ENCODE assay signal across 14 cellular contexts in genomic region chr10:71339796-71340589, GRCh38. TPM values are rescaled to one million over a fixed set of nuclear protein-coding genes. Genes with fewer than 3 reads are reported as not detected.
DNase-seq lines count a peak whose midpoint lies in the region; ATAC-seq and TF ChIP-seq lines count a peak whose summit lies in the region.
"Had no signal": no experiment of that assay in that cellular context is flagged by ENCODE, and none has a peak within 500 bp of the region (broad histone marks: within the 10 kb centered on the region; RNA-seq: fewer than 3 reads in every experiment).

No MANE protein-coding gene starts in this region.

- ATAC-seq in HG03342 (IDR thresholded peaks at IDR 0.05; ENCODE audit: unreplicated experiment) (no peak), GM18858 (IDR thresholded peaks at IDR 0.05; ENCODE audit: unreplicated experiment) (no peak)
- ATAC-seq: activated CD4-positive, CD25-positive, alpha-beta regulatory T cell treated with anti-CD3 and anti-CD28 coated beads, Interleukin-2, amount 50 U/mL, for 24 hours; psoas muscle had no signal

- H3K4me3 ChIP-seq in choroid plexus epithelial cell (ENCODE audit: low read depth, low read length): no peak overlapping the region
- H3K4me3 ChIP-seq in neuronal stem cell (ENCODE audit: low read length in 2 of 2): peak overlapping the region in 1 of 2 donors; percentile 7
- H3K4me3 ChIP-seq: psoas muscle had no signal

- H2BK12ac ChIP-seq in neuronal stem cell (ENCODE audit: low read length): no peak overlapping the region

- no peak overlapping the region for H2BK120ac ChIP-seq in neuronal stem cell (ENCODE audit: low read depth, low read length)

- H4K8ac ChIP-seq in neuronal stem cell (ENCODE audit: low read depth, low read length): no peak overlapping the region

- peak overlapping the region; percentile 13 for H3K18ac ChIP-seq in neuronal stem cell (ENCODE audit: low read length)

- no peak for TF ChIP-seq CTCF in choroid plexus epithelial cell (conservative IDR thresholded peaks at IDR 0.05; ENCODE audit: low read depth, low read length)

- H3K36me3 ChIP-seq in neuronal stem cell (replicated peaks in 1 of 2; ENCODE audit: control insufficient read depth in 2 of 2, insufficient read depth in 2 of 2, low read length in 2 of 2): no peaks in the 10 kb centered on the region

- no peak overlapping the region for H3K23ac ChIP-seq in neuronal stem cell (ENCODE audit: low read depth, low read length, poor library complexity)

- no peaks in the 10 kb centered on the region for H3K27me3 ChIP-seq in neuronal stem cell (ENCODE audit: control insufficient read depth in 3 of 3, insufficient read depth in 3 of 3, low read depth in 1 of 3, low read length in 3 of 3)

- no peak overlapping the region for H3K4ac ChIP-seq in neuronal stem cell (ENCODE audit: low read length)

- no peak overlapping the region for H2AK5ac ChIP-seq in neuronal stem cell (ENCODE audit: low read depth, low read length)

- WGBS in neuronal stem cell (ENCODE audit: extremely low coverage in 2 of 2, insufficient read length in 2 of 2, insufficient replicate concordance in 1 of 2), 2 donors: no CpG with 5 or more reads among the region's 10 CpGs

- no peak overlapping the region for H2AFZ ChIP-seq in neuronal stem cell (ENCODE audit: low read length)

- DNase-seq in ELF-1 (ENCODE audit: low read depth, low spot score) (peak; percentile 85), M059J (ENCODE audit: low read depth) (peak; percentile 83), choroid plexus epithelial cell (ENCODE audit: low read depth) (peak; percentile 12), neuronal stem cell (ENCODE audit: low spot score) (no peak), NCI-H2227 treated with DMSO at 0.1 percent for 48 hours (lab: John Stamatoyannopoulos, UW) (no peak), SKM-1 (lab: John Stamatoyannopoulos, UW; ENCODE audit: unreplicated experiment) (no peak)
- DNase-seq: NCI-H2029 treated with DMSO at 0.1 percent for 48 hours; psoas muscle; stimulated activated CD4-positive, alpha-beta T cell treated with anti-CD3 and anti-CD28 coated beads, Interleukin-4, amount 100 ng/mL, for 24 hours; stimulated activated naive CD4-positive, alpha-beta T cell treated with Interleukin-2 at 50 U/mL for 16 hours had no signal

- H3K14ac ChIP-seq in neuronal stem cell (ENCODE audit: low read length): no peak overlapping the region

- no peaks in the 10 kb centered on the region for H3K79me1 ChIP-seq in neuronal stem cell (ENCODE audit: low read depth, low read length)

- H3K4me2 ChIP-seq in neuronal stem cell (ENCODE audit: insufficient read depth, low read length, poor library complexity, severe bottlenecking): no peak overlapping the region
- H3K4me2 ChIP-seq: KMS-11 had no signal

- H3K4me1 ChIP-seq in neuronal stem cell (ENCODE audit: control insufficient read depth in 2 of 2, insufficient read depth in 1 of 2, low read depth in 1 of 2, low read length in 2 of 2): peaks cover 2 to 6% of the 10 kb centered on the region in 2 donors
- H3K4me1 ChIP-seq: psoas muscle had no signal

- H2BK15ac ChIP-seq in neuronal stem cell (ENCODE audit: low read length): no peak overlapping the region

- H3K27ac ChIP-seq in neuronal stem cell (replicated peaks; ENCODE audit: low read length): no peak overlapping the region
- H3K27ac ChIP-seq: KMS-11, psoas muscle had no signal

- no peak overlapping the region for H2BK5ac ChIP-seq in neuronal stem cell (ENCODE audit: low read length)

- no peaks in the 10 kb centered on the region for H3K9me3 ChIP-seq in neuronal stem cell (replicated peaks in 1 of 2; ENCODE audit: control insufficient read depth in 2 of 2, insufficient read depth in 1 of 2, low read depth in 1 of 2, low read length in 2 of 2)
- H3K9me3 ChIP-seq: psoas muscle had no signal

- no peak overlapping the region for H3K9ac ChIP-seq in neuronal stem cell (ENCODE audit: low read depth, low read length, poor library complexity)
- H3K9ac ChIP-seq: KMS-11 had no signal

- H4K91ac ChIP-seq in neuronal stem cell (ENCODE audit: low read depth, low read length, poor library complexity): no peak overlapping the region

RNA-seq across cellular contexts. Expression of gene SLC29A3, which starts 20.9 kb away (rescaled TPM):
- 1.2 and 2.7 TPM in 2 replicates for total RNA-seq in M059J (2014; rRNA removed; shearing (Covaris generic))
- 5.2 TPM for polyA plus RNA-seq in neuronal stem cell (2013, experiment 1 of 2)
- 5.5 TPM for polyA plus RNA-seq in neuronal stem cell (2013, experiment 2 of 2)

RNA-seq across cellular contexts. Expression of gene CDH23, which starts 56.7 kb away (rescaled TPM):
- total RNA-seq in M059J (2014; rRNA removed; shearing (Covaris generic)): not detected in 2 replicates
- polyA plus RNA-seq in neuronal stem cell (2013, experiment 1 of 2): 1.6 TPM
- 1.8 TPM for polyA plus RNA-seq in neuronal stem cell (2013, experiment 2 of 2)

Comparison
In these comparisons a context has a peak if more than half of its experiments do, and no peak if none do; other contexts are left out.
1. DNase-seq: peak in ELF-1 (single experiment), M059J (single experiment) and choroid plexus epithelial cell (single experiment); none in neuronal stem cell (single experiment), NCI-H2227 treated with DMSO at 0.1 percent for 48 hours (single experiment) and SKM-1 (single experiment).